1 cellular context compared by ENCODE assay signal in genomic region chr3:107366766-107367165, GRCh38.
TF ChIP-seq lines count a peak whose summit lies in the region.

No MANE protein-coding gene starts in this region.

TF ChIP-seq in H1, 55 proteins besides CTCF, POLR2A, EP300 and RAD21:
- TF ChIP-seq EZH2 (IDR thresholded peaks at IDR 0.05; ENCODE audit: low read depth, low read length, severe bottlenecking), result no peak
- TF ChIP-seq, protein P1, sequence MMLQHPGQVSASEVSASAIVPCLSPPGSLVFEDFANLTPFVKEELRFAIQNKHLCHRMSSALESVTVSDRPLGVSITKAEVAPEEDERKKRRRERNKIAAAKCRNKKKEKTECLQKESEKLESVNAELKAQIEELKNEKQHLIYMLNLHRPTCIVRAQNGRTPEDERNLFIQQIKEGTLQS (IDR thresholded peaks at IDR 0.05; ENCODE audit: insufficient read depth, low read depth, low read length), result no peak
- no peak for TF ChIP-seq KDM4A (IDR thresholded peaks at IDR 0.05; ENCODE audit: low read depth, low read length, severe bottlenecking)
- no peak for TF ChIP-seq SIN3A (conservative IDR thresholded peaks at IDR 0.05 in 1 of 2, IDR thresholded peaks at IDR 0.05 in 1 of 2; ENCODE audit: low read depth in 1 of 2, low read length in 2 of 2)
- no peak for TF ChIP-seq BACH1 (IDR thresholded peaks at IDR 0.05; ENCODE audit: low read length)
- TF ChIP-seq, protein P2, sequence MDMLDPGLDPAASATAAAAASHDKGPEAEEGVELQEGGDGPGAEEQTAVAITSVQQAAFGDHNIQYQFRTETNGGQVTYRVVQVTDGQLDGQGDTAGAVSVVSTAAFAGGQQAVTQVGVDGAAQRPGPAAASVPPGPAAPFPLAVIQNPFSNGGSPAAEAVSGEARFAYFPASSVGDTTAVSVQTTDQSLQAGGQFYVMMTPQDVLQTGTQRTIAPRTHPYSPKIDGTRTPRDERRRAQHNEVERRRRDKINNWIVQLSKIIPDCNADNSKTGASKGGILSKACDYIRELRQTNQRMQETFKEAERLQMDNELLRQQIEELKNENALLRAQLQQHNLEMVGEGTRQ (IDR thresholded peaks at IDR 0.05; ENCODE audit: low read length), result no peak
- TF ChIP-seq, protein P3, sequence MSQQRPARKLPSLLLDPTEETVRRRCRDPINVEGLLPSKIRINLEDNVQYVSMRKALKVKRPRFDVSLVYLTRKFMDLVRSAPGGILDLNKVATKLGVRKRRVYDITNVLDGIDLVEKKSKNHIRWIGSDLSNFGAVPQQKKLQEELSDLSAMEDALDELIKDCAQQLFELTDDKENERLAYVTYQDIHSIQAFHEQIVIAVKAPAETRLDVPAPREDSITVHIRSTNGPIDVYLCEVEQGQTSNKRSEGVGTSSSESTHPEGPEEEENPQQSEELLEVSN (IDR thresholded peaks at IDR 0.05), result no peak
- no peak for TF ChIP-seq TCF12 (IDR thresholded peaks at IDR 0.05; ENCODE audit: low read depth, low read length)
- no peak for TF ChIP-seq MAFK (IDR thresholded peaks at IDR 0.05; ENCODE audit: low read depth, low read length)
- no peak for TF ChIP-seq SIRT6 (IDR thresholded peaks at IDR 0.05; ENCODE audit: low read length)
- TF ChIP-seq GTF2F1 (IDR thresholded peaks at IDR 0.05; ENCODE audit: borderline replicate concordance, low read depth, low read length), result no peak
